3 cellular contexts compared by ENCODE assay signal in genomic region chr17:2013994-2014317, GRCh38.
TF ChIP-seq lines count a peak whose summit lies in the region.

No MANE protein-coding gene starts in this region.

TF ChIP-seq in liver, 16 proteins besides CTCF, POLR2A, EP300 and RAD21:
- TF ChIP-seq ATF3 (IDR thresholded peaks at IDR 0.05) (no peak), YY1 (IDR thresholded peaks at IDR 0.05) (peak; percentile 21), REST (IDR thresholded peaks at IDR 0.05) (no peak), SP1 (IDR thresholded peaks at IDR 0.05) (no peak), EGR1 (IDR thresholded peaks at IDR 0.05; ENCODE audit: low read depth in 2 of 2) (no peak), RXRA (IDR thresholded peaks at IDR 0.05) (peak in 1 of 2 donors; percentile 71), HNF4A (conservative IDR thresholded peaks at IDR 0.05) (peak in 1 of 2 donors; percentile 33)

TF ChIP-seq in HepG2, 621 proteins besides CTCF, POLR2A, EP300 and RAD21:
- TF ChIP-seq MXD3 (CRISPR knock-in tag; IDR thresholded peaks at IDR 0.05) (no peak), ZNF160 (CRISPR knock-in tag; IDR thresholded peaks at IDR 0.05) (no peak), TRIM22 (IDR thresholded peaks at IDR 0.05) (no peak), TEF (CRISPR knock-in tag; IDR thresholded peaks at IDR 0.05) (no peak), PPARG (CRISPR knock-in tag; conservative IDR thresholded peaks at IDR 0.05) (no peak), ZSCAN29 (CRISPR knock-in tag; conservative IDR thresholded peaks at IDR 0.05) (no peak), ZNF253 (CRISPR knock-in tag; IDR thresholded peaks at IDR 0.05; ENCODE audit: borderline replicate concordance) (no peak), JDP2 (CRISPR knock-in tag; IDR thresholded peaks at IDR 0.05; ENCODE audit: borderline replicate concordance) (no peak), ELF4 (CRISPR knock-in tag; IDR thresholded peaks at IDR 0.05; ENCODE audit: borderline replicate concordance) (no peak), ZFP82 (CRISPR knock-in tag; IDR thresholded peaks at IDR 0.05; ENCODE audit: borderline replicate concordance) (no peak), CREM (IDR thresholded peaks at IDR 0.05) (no peak), CREM (CRISPR knock-in tag; IDR thresholded peaks at IDR 0.05) (no peak)

TF ChIP-seq in endothelial cell of umbilical vein, 7 proteins besides CTCF, POLR2A, EP300 and RAD21:
- TF ChIP-seq JUN (IDR thresholded peaks at IDR 0.05; ENCODE audit: borderline replicate concordance, insufficient read depth, insufficient read length, low read depth): no peak
- no peak for TF ChIP-seq MYC (IDR thresholded peaks at IDR 0.05; ENCODE audit: low read depth, low read length)
- TF ChIP-seq GATA2 (IDR thresholded peaks at IDR 0.05; ENCODE audit: insufficient read depth, insufficient read length, low read depth, low read length): no peak
- no peak for TF ChIP-seq FOS (IDR thresholded peaks at IDR 0.05; ENCODE audit: borderline replicate concordance, insufficient read depth, low read length)
- no peak for TF ChIP-seq POLR2AphosphoS5 (IDR thresholded peaks at IDR 0.05; ENCODE audit: insufficient read depth, low read depth, low read length)
- TF ChIP-seq MAX (IDR thresholded peaks at IDR 0.05; ENCODE audit: insufficient read depth, insufficient read length): no peak
- TF ChIP-seq EZH2 (IDR thresholded peaks at IDR 0.05; ENCODE audit: borderline replicate concordance, low read depth, low read length, severe bottlenecking): no peak
